In genomic region chr10:70565556-70566514, GRCh38 we compare ENCODE assay signal across 20 cellular contexts. TPM values are rescaled to one million over a fixed set of nuclear protein-coding genes. Genes with fewer than 3 reads are reported as not detected.
DNase-seq lines count a peak whose midpoint lies in the region; ATAC-seq and TF ChIP-seq lines count a peak whose summit lies in the region.
"Had no signal": no experiment of that assay in that cellular context is flagged by ENCODE, and none has a peak within 500 bp of the region (broad histone marks: within the 10 kb centered on the region; RNA-seq: fewer than 3 reads in every experiment).

No MANE protein-coding gene starts in this region.

- no peak overlapping the region for H3K4me3 Mint-ChIP-seq in endothelial cell (ENCODE audit: unreplicated experiment)
- no peak overlapping the region for H3K4me3 Mint-ChIP-seq in stimulated activated memory B cell treated with anti-CD40 and anti-IgM and Interleukin-4, amounts not matched to agents 10 μg/mL and 1 μg/mL and 100 μg/mL, for 72 hours
- H3K4me3 Mint-ChIP-seq: activated naive CD4-positive, alpha-beta T cell treated with anti-CD3 and anti-CD28 coated beads, Interleukin-2, amount 50 U/mL, for 24 hours; CD8-positive, alpha-beta T cell had no signal

- H3K4me1 ChIP-seq in left ventricle myocardium inferior = peaks cover 49% of the 10 kb centered on the region
- H3K4me1 ChIP-seq: testis had no signal

- H3K27me3 Mint-ChIP-seq in endothelial cell (ENCODE audit: unreplicated experiment) = peaks cover 30% of the 10 kb centered on the region
- no peaks in the 10 kb centered on the region for H3K27me3 Mint-ChIP-seq in stimulated activated memory B cell treated with anti-CD40 and anti-IgM and Interleukin-4, amounts not matched to agents 10 μg/mL and 1 μg/mL and 100 μg/mL, for 72 hours
- H3K27me3 Mint-ChIP-seq: activated naive CD4-positive, alpha-beta T cell treated with anti-CD3 and anti-CD28 coated beads, Interleukin-2, amount 50 U/mL, for 24 hours had no signal

- peaks cover 29% of the 10 kb centered on the region for H3K36me3 Mint-ChIP-seq in endothelial cell (ENCODE audit: low read depth, unreplicated experiment)
- no peaks in the 10 kb centered on the region for H3K36me3 Mint-ChIP-seq in stimulated activated memory B cell treated with anti-CD40 and anti-IgM and Interleukin-4, amounts not matched to agents 10 μg/mL and 1 μg/mL and 100 μg/mL, for 72 hours
- H3K36me3 Mint-ChIP-seq: activated naive CD4-positive, alpha-beta T cell treated with anti-CD3 and anti-CD28 coated beads, Interleukin-2, amount 50 U/mL, for 24 hours; CD8-positive, alpha-beta T cell had no signal

- no peaks in the 10 kb centered on the region for H3K9me3 ChIP-seq in left ventricle myocardium inferior (replicated peaks)
- H3K9me3 ChIP-seq: left lung, testis had no signal

- no peaks in the 10 kb centered on the region for H3K9me3 Mint-ChIP-seq in endothelial cell (ENCODE audit: unreplicated experiment)
- H3K9me3 Mint-ChIP-seq in stimulated activated memory B cell treated with anti-CD40 and anti-IgM and Interleukin-4, amounts not matched to agents 10 μg/mL and 1 μg/mL and 100 μg/mL, for 72 hours = no peaks in the 10 kb centered on the region
- H3K9me3 Mint-ChIP-seq: activated naive CD4-positive, alpha-beta T cell treated with anti-CD3 and anti-CD28 coated beads, Interleukin-2, amount 50 U/mL, for 24 hours; CD8-positive, alpha-beta T cell had no signal

- peak overlapping the region; percentile 5 for H3K27ac ChIP-seq in left ventricle myocardium inferior (replicated peaks)
- H3K27ac ChIP-seq: coronary artery, testis had no signal

- TF ChIP-seq CTCF in left ventricle myocardium inferior (IDR thresholded peaks at IDR 0.05; ENCODE audit: borderline replicate concordance) (no peak), endothelial cell (IDR thresholded peaks at IDR 0.05; ENCODE audit: unreplicated experiment) (no peak)

- no peak for DNase-seq in left ventricle myocardium inferior
- DNase-seq in left ventricle myocardium superior = no peak
- DNase-seq in NOMO-1 treated with DMSO at 0.1 percent for 48 hours (lab: John Stamatoyannopoulos, UW; ENCODE audit: unreplicated experiment) = peak; percentile 9
- no peak for DNase-seq in endothelial cell (ENCODE audit: low spot score)
- no peak for DNase-seq in retina
- no peak for DNase-seq in amygdala (lab: John Stamatoyannopoulos, UW)
- no peak for DNase-seq in COR-L47 (lab: John Stamatoyannopoulos, UW)
- DNase-seq: activated CD4-positive, alpha-beta T cell treated with anti-CD3 and anti-CD28 coated beads, Interleukin-2, amount 50 U/mL, for 1 hour; CD8-positive, alpha-beta T cell; DMS53; NCI-H1436; SHP77; testis had no signal

- H3K27ac Mint-ChIP-seq in endothelial cell (ENCODE audit: unreplicated experiment) = peak overlapping the region; percentile 86
- peak overlapping the region; percentile 7 for H3K27ac Mint-ChIP-seq in stimulated activated memory B cell treated with anti-CD40 and anti-IgM and Interleukin-4, amounts not matched to agents 10 μg/mL and 1 μg/mL and 100 μg/mL, for 72 hours
- H3K27ac Mint-ChIP-seq: activated naive CD4-positive, alpha-beta T cell treated with anti-CD3 and anti-CD28 coated beads, Interleukin-2, amount 50 U/mL, for 24 hours; CD8-positive, alpha-beta T cell had no signal

- H3K4me1 Mint-ChIP-seq in endothelial cell (ENCODE audit: unreplicated experiment) = peaks cover 35% of the 10 kb centered on the region
- H3K4me1 Mint-ChIP-seq in stimulated activated memory B cell treated with anti-CD40 and anti-IgM and Interleukin-4, amounts not matched to agents 10 μg/mL and 1 μg/mL and 100 μg/mL, for 72 hours = peaks cover 13% of the 10 kb centered on the region

- no peak overlapping the region for H3K4me3 ChIP-seq in left ventricle myocardium inferior
- H3K4me3 ChIP-seq: coronary artery, GM12878, left lung, testis had no signal

- ATAC-seq in left ventricle myocardium superior = no peak
- ATAC-seq in stimulated activated memory B cell treated with anti-CD40 and anti-IgM and Interleukin-4, amounts not matched to agents 10 μg/mL and 1 μg/mL and 100 μg/mL, for 72 hours = no peak
- ATAC-seq: CD8-positive, alpha-beta T cell; left lung; right cardiac atrium had no signal

- H3K27me3 ChIP-seq in left ventricle myocardium inferior (ENCODE audit: low read depth) = no peaks in the 10 kb centered on the region
- H3K27me3 ChIP-seq: left lung, testis had no signal

- intact Hi-C loops in left ventricle myocardium inferior (cut with micrococcal nuclease) (no loop called here), left ventricle myocardium superior (cut with micrococcal nuclease) (no loop called here)

- peaks cover 13% of the 10 kb centered on the region for H3K36me3 ChIP-seq in left ventricle myocardium inferior

RNA-seq across cellular contexts. Expression of gene PRF1, which starts 36.7 kb away (rescaled TPM):
- total RNA-seq in left ventricle myocardium inferior (2.6 TPM), left ventricle myocardium superior (3.2 TPM), endothelial cell (ENCODE audit: unreplicated experiment) (not detected)
- total RNA-seq: MCF 10A had no signal
